Comparison of ENCODE assay signal across 16 cellular contexts in the genomic region with DNA sequence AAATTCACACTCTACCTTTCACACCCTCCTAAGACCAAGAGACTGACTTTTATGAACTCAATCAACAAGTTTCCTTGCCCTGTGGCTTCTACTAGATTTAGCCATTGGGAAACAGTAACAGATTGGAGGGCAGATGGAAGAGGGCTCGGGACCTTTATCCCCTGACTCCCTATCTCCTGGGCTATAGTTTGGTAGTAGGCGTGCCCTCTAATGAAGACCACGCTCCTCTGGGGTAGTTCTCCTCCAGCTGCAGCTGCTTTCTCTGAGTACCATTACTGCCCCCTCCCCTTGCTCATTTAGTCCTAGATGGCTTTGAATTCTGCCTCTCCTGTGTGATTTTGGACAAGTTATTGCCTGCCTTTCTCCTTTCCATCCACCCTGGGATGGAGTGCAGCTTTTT. TPM values are rescaled to one million over a fixed set of nuclear protein-coding genes. Genes with fewer than 3 reads are reported as not detected.
"Had no signal": no experiment of that assay in that cellular context is flagged by ENCODE, and none has a peak within 500 bp of the region (broad histone marks: within the 10 kb centered on the region; RNA-seq: fewer than 3 reads in every experiment).

No MANE protein-coding gene starts in this region.

- H3K27me3 ChIP-seq: neural progenitor cell, tibial artery, uterus had no signal

- H3K9ac ChIP-seq: neural progenitor cell had no signal

- H3K4me2 ChIP-seq: neural progenitor cell had no signal

- H3K36me3 ChIP-seq: neural progenitor cell, prostate gland, tibial artery, uterus had no signal

- H3K27ac ChIP-seq: epithelial cell of prostate, foreskin keratinocyte, neural progenitor cell, prostate gland, tibial artery had no signal

- H3K9me3 ChIP-seq: prostate gland, tibial artery, uterus had no signal

- H3K4me1 ChIP-seq: foreskin keratinocyte, neural progenitor cell, prostate gland, uterus had no signal

- H2AFZ ChIP-seq: neural progenitor cell had no signal

- H3K4me3 ChIP-seq: neural progenitor cell, prostate gland, tibial artery, uterus had no signal

- DNase-seq: activated B cell treated with CpG ODN at 0.5 μM for 24 hours; activated CD4-positive, alpha-beta memory T cell treated with anti-CD3 and anti-CD28 coated beads, Interleukin-2, amount 10 ng/mL, durations not matched to agents 7 days and 5 days; activated CD4-positive, alpha-beta T cell treated with anti-CD3 and anti-CD28 coated beads for 4 hours; activated CD8-positive, alpha-beta memory T cell treated with anti-CD3 and anti-CD28 coated beads, Interleukin-2, amount 10 ng/mL, durations not matched to agents 7 days and 5 days; activated naive CD4-positive, alpha-beta T cell; activated naive CD8-positive, alpha-beta T cell treated with anti-CD3 and anti-CD28 coated beads for 36 hours; amniotic stem cell; endodermal cell; foreskin keratinocyte; stimulated activated naive B cell treated with anti-CD40 and anti-IgM and Interleukin-4, amounts not matched to agents 10 μg/mL and 1 μg/mL and 100 μg/mL, for 72 hours; T-cell; tibial artery; uterus had no signal

RNA-seq across cellular contexts. Expression of a gene that starts 33.3 kb away (rescaled TPM):
- total RNA-seq: activated CD8-positive, alpha-beta memory T cell treated with anti-CD3 and anti-CD28 coated beads, Interleukin-2, amount 10 ng/mL, durations not matched to agents 7 days and 5 days had no signal
